In genomic region chr12:65169311-65170244, GRCh38 we compare ENCODE assay signal across 8 cellular contexts. TPM values are rescaled to one million over a fixed set of nuclear protein-coding genes. Genes with fewer than 3 reads are reported as not detected.
DNase-seq lines count a peak whose midpoint lies in the region; ATAC-seq lines count a peak whose summit lies in the region.

LEMD3 (plus strand) TSS chr12:65169583; CDS start chr12:65169597, 14 bp downstream.

- peak within 1 kb of the TSS; percentile 95 to 99 (median 99) for H3K27ac Mint-ChIP-seq in IgD-negative memory B cell

- peak; percentile 91 for ATAC-seq in GM21576 (IDR thresholded peaks at IDR 0.05; ENCODE audit: unreplicated experiment)

- H3K27me3 Mint-ChIP-seq in IgD-negative memory B cell, result no peaks in the 10 kb centered on the region

- DNase-seq in DMS153 (lab: John Stamatoyannopoulos, UW) (peak; percentile 95), OCI-M1 (lab: John Stamatoyannopoulos, UW) (peak; percentile 93), activated T-cell treated with anti-CD3 and anti-CD28 coated beads for 24 hours (ENCODE audit: low read depth) (peak; percentile 88), epidermal melanocyte (ENCODE audit: insufficient read length, low spot score) (peak; percentile 92), middle frontal gyrus (ENCODE audit: extremely low spot score, low spot score) (peak; percentile 89)
- peak; percentile 86 to 89 for DNase-seq in stimulated activated CD8-positive, alpha-beta memory T cell treated with anti-CD3 and anti-CD28 coated beads, Interleukin-2, amount 100 ng/mL, for 1 hour (ENCODE audit: low read depth in 2 of 2)

- peaks cover 25 to 26% (median 26%) of the 10 kb centered on the region in 3 donors for H3K4me1 Mint-ChIP-seq in IgD-negative memory B cell

- no peaks in the 10 kb centered on the region for H3K9me3 Mint-ChIP-seq in IgD-negative memory B cell

- no peaks in the 10 kb centered on the region for H3K36me3 Mint-ChIP-seq in IgD-negative memory B cell

- peak within 1 kb of the TSS; percentile 99 to 100 (median 100) for H3K4me3 Mint-ChIP-seq in IgD-negative memory B cell

RNA-seq across cellular contexts. Expression of gene LEMD3, which starts in this region (rescaled TPM):
- 45.4 TPM for polyA plus RNA-seq in IgD-negative memory B cell

Comparison
In these comparisons a context has a peak if more than half of its experiments do, and no peak if none do; other contexts are left out.
1. Peak in every context shown above with its lines: DNase-seq and ATAC-seq.